In the genomic region with DNA sequence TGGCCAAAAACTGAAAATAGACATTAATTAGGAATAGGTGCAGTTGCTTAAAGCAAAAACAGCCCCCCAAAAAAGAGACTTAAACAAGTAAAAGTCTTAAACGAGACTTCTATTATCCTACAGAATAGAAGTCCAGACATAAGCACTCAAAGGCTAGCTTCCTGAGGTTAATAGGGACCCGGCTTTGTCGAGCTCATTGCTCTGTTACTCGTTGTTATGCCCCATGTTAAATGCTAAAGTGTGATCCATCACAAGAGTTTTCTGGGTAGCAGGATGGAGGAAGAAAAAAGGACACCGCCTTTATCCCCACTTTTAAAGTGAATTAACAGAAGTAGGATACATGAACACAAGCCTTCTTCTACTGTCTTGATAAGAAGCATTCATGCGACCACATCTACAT, we compare ENCODE assay signal across 29 cellular contexts. TPM values are rescaled to one million over a fixed set of nuclear protein-coding genes. Genes with fewer than 3 reads are reported as not detected.
"Had no signal": no experiment of that assay in that cellular context is flagged by ENCODE, and none has a peak within 500 bp of the region (broad histone marks: within the 10 kb centered on the region; RNA-seq: fewer than 3 reads in every experiment).

No MANE protein-coding gene starts in this region.

- H3K4me1 Mint-ChIP-seq: immature natural killer cell; naive thymus-derived CD4-positive, alpha-beta T cell; stimulated activated naive CD8-positive, alpha-beta T cell treated with anti-CD3 and anti-CD28 coated beads, Interleukin-15, amount 100 ng/mL, for 72 hours had no signal

- H3K27me3 Mint-ChIP-seq: stimulated activated memory B cell treated with anti-CD40 and anti-IgM and Interleukin-4, amounts not matched to agents 10 μg/mL and 1 μg/mL and 100 μg/mL, for 72 hours had no signal

- H3K9me3 Mint-ChIP-seq: immature natural killer cell; natural killer cell treated with Interleukin-12 subunit alpha and Interleukin-12 subunit beta and Interleukin-15 and Interleukin-18, amount 100 ng/mL, for 72 hours; stimulated activated memory B cell treated with anti-CD40 and anti-IgM and Interleukin-4, amounts not matched to agents 10 μg/mL and 1 μg/mL and 100 μg/mL, for 72 hours; stimulated activated naive CD8-positive, alpha-beta T cell treated with anti-CD3 and anti-CD28 coated beads, Interleukin-15, amount 100 ng/mL, for 72 hours; type B pancreatic cell had no signal

- ATAC-seq: left colon; left lung; lower lobe of right lung; mucosa of descending colon; naive thymus-derived CD4-positive, alpha-beta T cell; natural killer cell treated with Interleukin-12 subunit alpha and Interleukin-12 subunit beta and Interleukin-15 and Interleukin-18, amount 100 ng/mL, for 72 hours; pancreas; right cardiac atrium; sciatic nerve; stimulated activated memory B cell treated with anti-CD40 and anti-IgM and Interleukin-4, amounts not matched to agents 10 μg/mL and 1 μg/mL and 100 μg/mL, for 72 hours; stimulated activated naive CD8-positive, alpha-beta T cell treated with anti-CD3 and anti-CD28 coated beads, Interleukin-15, amount 100 ng/mL, for 72 hours had no signal

- DNase-seq: hypothalamus; immature natural killer cell; kidney; left colon; left lung; lower lobe of right lung; midbrain; mucosa of descending colon; naive thymus-derived CD4-positive, alpha-beta T cell; nucleus accumbens; pancreas; posterior cingulate gyrus; retina; right cardiac atrium; stimulated activated CD4-positive, alpha-beta T cell treated with anti-CD3 and anti-CD28 coated beads, Interleukin-2, amount 100 ng/mL, for 48 hours; stimulated activated CD4-positive, alpha-beta T cell treated with anti-CD3 and anti-CD28 coated beads, Interleukin-4, amount 100 ng/mL, for 4 hours; stimulated activated CD8-positive, alpha-beta memory T cell treated with anti-CD3 and anti-CD28 coated beads, Interleukin-4, amount 100 ng/mL, for 48 hours; stimulated activated naive CD4-positive, alpha-beta T cell treated with Interleukin-2 at 50 U/mL for 16 hours; stimulated activated naive CD8-positive, alpha-beta T cell treated with anti-CD3 and anti-CD28 coated beads, Interleukin-15, amount 100 ng/mL, for 72 hours; substantia nigra; uterus had no signal

- H3K36me3 Mint-ChIP-seq: naive thymus-derived CD4-positive, alpha-beta T cell; natural killer cell treated with Interleukin-12 subunit alpha and Interleukin-12 subunit beta and Interleukin-15 and Interleukin-18, amount 100 ng/mL, for 72 hours; stimulated activated memory B cell treated with anti-CD40 and anti-IgM and Interleukin-4, amounts not matched to agents 10 μg/mL and 1 μg/mL and 100 μg/mL, for 72 hours; type B pancreatic cell had no signal

- H3K4me3 ChIP-seq: left lung, lower lobe of right lung, mucosa of descending colon, pancreas, prostate gland, skin epidermis, tibial nerve, uterus had no signal

- H3K27ac Mint-ChIP-seq: immature natural killer cell; naive thymus-derived CD4-positive, alpha-beta T cell; natural killer cell treated with Interleukin-12 subunit alpha and Interleukin-12 subunit beta and Interleukin-15 and Interleukin-18, amount 100 ng/mL, for 72 hours; stimulated activated memory B cell treated with anti-CD40 and anti-IgM and Interleukin-4, amounts not matched to agents 10 μg/mL and 1 μg/mL and 100 μg/mL, for 72 hours; stimulated activated naive CD8-positive, alpha-beta T cell treated with anti-CD3 and anti-CD28 coated beads, Interleukin-15, amount 100 ng/mL, for 72 hours; type B pancreatic cell had no signal

- H3K36me3 ChIP-seq: left lung, lower lobe of right lung, pancreas, prostate gland, tibial nerve had no signal

- H3K27me3 ChIP-seq: tibial nerve, uterus had no signal

- H3K27ac ChIP-seq: left lung, lower lobe of right lung, pancreas, prostate gland, skin epidermis, tibial nerve, uterus had no signal

- H3K9me3 ChIP-seq: left lung, lower lobe of right lung, mucosa of descending colon, pancreas, prostate gland, tibial nerve, uterus had no signal

- H3K4me3 Mint-ChIP-seq: immature natural killer cell; naive thymus-derived CD4-positive, alpha-beta T cell; natural killer cell treated with Interleukin-12 subunit alpha and Interleukin-12 subunit beta and Interleukin-15 and Interleukin-18, amount 100 ng/mL, for 72 hours; stimulated activated memory B cell treated with anti-CD40 and anti-IgM and Interleukin-4, amounts not matched to agents 10 μg/mL and 1 μg/mL and 100 μg/mL, for 72 hours; stimulated activated naive CD8-positive, alpha-beta T cell treated with anti-CD3 and anti-CD28 coated beads, Interleukin-15, amount 100 ng/mL, for 72 hours; type B pancreatic cell had no signal

- H3K4me1 ChIP-seq: lower lobe of right lung, pancreas, prostate gland, uterus had no signal

RNA-seq across cellular contexts. Expression of a gene that starts 10.6 kb away (rescaled TPM):
- total RNA-seq: natural killer cell treated with Interleukin-12 subunit alpha and Interleukin-12 subunit beta and Interleukin-15 and Interleukin-18, amount 100 ng/mL, for 72 hours; osteoblast had no signal
